ENCODE assay signal across 1 cellular context in the genomic region with DNA sequence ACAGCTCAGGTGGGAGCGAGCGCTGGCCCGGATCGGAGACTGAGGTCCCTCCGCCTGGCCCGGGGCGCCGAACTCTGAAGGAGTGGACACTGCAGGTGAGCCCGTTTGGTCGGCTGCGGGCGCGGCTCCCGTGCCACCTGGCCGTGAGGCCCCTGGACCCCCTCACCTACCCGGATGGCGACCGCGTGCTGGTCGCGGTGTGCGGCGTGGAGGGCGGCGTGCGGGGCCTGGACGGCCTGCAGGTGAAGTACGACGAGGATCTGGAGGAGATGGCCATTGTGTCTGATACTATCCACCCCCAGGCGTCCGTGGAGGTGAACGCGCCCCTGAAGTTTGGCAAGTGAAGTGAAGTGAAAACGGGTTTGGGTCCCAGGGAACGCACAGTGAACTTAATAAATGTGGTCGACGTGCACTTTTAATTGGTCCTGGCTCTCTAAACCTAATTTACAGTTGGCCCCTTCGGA.
A peak's percentile ranks its signal among the peaks of the same experiment; 100 is the strongest.
TF ChIP-seq lines count a peak whose summit lies in the region.

No MANE protein-coding gene starts in this region.

TF ChIP-seq in HepG2, 621 proteins besides CTCF, POLR2A, EP300 and RAD21 (continued from another document):
- 0 out of 4 replicates have a peak, but pooled peaks of 1 of the 2 experiments have one; percentile 1 for TF ChIP-seq HMGXB4 (CRISPR knock-in tag; IDR thresholded peaks at IDR 0.05; ENCODE audit: borderline replicate concordance in 1 of 2, low read depth in 1 of 2)
- TF ChIP-seq, protein P1, sequence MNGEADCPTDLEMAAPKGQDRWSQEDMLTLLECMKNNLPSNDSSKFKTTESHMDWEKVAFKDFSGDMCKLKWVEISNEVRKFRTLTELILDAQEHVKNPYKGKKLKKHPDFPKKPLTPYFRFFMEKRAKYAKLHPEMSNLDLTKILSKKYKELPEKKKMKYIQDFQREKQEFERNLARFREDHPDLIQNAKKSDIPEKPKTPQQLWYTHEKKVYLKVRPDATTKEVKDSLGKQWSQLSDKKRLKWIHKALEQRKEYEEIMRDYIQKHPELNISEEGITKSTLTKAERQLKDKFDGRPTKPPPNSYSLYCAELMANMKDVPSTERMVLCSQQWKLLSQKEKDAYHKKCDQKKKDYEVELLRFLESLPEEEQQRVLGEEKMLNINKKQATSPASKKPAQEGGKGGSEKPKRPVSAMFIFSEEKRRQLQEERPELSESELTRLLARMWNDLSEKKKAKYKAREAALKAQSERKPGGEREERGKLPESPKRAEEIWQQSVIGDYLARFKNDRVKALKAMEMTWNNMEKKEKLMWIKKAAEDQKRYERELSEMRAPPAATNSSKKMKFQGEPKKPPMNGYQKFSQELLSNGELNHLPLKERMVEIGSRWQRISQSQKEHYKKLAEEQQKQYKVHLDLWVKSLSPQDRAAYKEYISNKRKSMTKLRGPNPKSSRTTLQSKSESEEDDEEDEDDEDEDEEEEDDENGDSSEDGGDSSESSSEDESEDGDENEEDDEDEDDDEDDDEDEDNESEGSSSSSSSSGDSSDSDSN (CRISPR knock-in tag; IDR thresholded peaks at IDR 0.05): 0 out of 2 replicates have a peak, but pooled peaks have one; percentile 2
- TF ChIP-seq HNRNPLL (IDR thresholded peaks at IDR 0.05; ENCODE audit: low read depth, low read length, poor library complexity, severe bottlenecking): peak; percentile 0
- TF ChIP-seq ZNF777 (CRISPR knock-in tag; IDR thresholded peaks at IDR 0.05): 0 out of 2 replicates have a peak, but pooled peaks have one; percentile 31
- TF ChIP-seq, protein P2, sequence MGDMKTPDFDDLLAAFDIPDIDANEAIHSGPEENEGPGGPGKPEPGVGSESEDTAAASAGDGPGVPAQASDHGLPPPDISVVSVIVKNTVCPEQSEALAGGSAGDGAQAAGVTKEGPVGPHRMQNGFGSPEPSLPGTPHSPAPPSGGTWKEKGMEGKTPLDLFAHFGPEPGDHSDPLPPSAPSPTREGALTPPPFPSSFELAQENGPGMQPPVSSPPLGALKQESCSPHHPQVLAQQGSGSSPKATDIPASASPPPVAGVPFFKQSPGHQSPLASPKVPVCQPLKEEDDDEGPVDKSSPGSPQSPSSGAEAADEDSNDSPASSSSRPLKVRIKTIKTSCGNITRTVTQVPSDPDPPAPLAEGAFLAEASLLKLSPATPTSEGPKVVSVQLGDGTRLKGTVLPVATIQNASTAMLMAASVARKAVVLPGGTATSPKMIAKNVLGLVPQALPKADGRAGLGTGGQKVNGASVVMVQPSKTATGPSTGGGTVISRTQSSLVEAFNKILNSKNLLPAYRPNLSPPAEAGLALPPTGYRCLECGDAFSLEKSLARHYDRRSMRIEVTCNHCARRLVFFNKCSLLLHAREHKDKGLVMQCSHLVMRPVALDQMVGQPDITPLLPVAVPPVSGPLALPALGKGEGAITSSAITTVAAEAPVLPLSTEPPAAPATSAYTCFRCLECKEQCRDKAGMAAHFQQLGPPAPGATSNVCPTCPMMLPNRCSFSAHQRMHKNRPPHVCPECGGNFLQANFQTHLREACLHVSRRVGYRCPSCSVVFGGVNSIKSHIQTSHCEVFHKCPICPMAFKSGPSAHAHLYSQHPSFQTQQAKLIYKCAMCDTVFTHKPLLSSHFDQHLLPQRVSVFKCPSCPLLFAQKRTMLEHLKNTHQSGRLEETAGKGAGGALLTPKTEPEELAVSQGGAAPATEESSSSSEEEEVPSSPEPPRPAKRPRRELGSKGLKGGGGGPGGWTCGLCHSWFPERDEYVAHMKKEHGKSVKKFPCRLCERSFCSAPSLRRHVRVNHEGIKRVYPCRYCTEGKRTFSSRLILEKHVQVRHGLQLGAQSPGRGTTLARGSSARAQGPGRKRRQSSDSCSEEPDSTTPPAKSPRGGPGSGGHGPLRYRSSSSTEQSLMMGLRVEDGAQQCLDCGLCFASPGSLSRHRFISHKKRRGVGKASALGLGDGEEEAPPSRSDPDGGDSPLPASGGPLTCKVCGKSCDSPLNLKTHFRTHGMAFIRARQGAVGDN (CRISPR knock-in tag; IDR thresholded peaks at IDR 0.05): peak; percentile 39; the same call in 1 of the 2 replicates
- 0 out of 2 replicates have a peak, but pooled peaks have one; percentile 13 for TF ChIP-seq PHF8 (CRISPR knock-in tag; IDR thresholded peaks at IDR 0.05)
- TF ChIP-seq, protein P3, sequence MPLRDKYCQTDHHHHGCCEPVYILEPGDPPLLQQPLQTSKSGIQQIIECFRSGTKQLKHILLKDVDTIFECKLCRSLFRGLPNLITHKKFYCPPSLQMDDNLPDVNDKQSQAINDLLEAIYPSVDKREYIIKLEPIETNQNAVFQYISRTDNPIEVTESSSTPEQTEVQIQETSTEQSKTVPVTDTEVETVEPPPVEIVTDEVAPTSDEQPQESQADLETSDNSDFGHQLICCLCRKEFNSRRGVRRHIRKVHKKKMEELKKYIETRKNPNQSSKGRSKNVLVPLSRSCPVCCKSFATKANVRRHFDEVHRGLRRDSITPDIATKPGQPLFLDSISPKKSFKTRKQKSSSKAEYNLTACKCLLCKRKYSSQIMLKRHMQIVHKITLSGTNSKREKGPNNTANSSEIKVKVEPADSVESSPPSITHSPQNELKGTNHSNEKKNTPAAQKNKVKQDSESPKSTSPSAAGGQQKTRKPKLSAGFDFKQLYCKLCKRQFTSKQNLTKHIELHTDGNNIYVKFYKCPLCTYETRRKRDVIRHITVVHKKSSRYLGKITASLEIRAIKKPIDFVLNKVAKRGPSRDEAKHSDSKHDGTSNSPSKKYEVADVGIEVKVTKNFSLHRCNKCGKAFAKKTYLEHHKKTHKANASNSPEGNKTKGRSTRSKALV (CRISPR knock-in tag; IDR thresholded peaks at IDR 0.05): peak; percentile 62; the same call in 1 of the 2 replicates
